ENCODE assay signal across 8 cellular contexts in the genomic region with DNA sequence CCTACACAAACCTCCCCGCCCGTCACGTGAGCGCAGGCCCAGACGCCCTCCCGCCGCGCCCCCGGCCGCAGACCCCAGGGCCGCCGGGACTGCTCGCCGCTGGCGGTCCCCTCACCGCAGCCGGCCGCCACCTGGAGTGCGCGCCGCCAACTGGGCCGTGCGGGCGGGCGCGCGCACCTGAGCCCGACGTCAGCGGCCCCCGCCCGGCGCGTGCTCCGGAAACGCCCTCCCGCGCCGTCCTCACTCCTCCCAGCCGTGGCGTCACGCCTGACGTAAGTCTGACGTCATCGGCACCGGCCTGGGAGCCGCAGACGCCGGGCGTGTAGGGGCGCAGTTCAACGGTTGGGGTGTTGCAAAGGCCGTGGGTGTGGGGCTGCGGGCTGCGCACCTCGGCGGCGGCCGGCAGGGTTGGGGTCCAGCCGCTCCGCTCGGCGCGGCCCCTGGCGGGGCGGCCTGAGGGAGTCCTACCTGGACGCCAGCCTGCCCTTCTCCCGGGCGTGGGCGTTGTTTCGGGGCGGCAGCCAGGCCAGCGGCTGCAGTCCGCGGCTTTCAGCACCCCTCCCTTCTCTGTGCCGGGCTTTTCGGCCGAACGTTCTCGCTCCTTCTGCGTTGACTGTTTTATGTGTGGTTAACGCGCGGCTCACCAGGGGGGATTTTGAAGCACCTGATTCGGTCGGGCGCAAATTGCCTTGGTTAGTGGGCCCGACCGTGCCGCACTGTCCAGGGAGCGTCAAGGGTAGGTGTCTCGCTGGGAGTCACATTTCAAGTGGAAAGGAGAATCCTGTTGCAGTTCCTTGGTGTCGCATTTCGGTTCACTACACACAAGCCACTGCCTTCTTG. TPM values are rescaled to one million over a fixed set of nuclear protein-coding genes. Genes with fewer than 3 reads are reported as not detected.
DNase-seq lines count a peak whose midpoint lies in the region; ATAC-seq and TF ChIP-seq lines count a peak whose summit lies in the region.

JOSD1 (minus strand) TSS at position 155 of the 840 bp plus-strand sequence. CDS start 956 bp downstream, outside the sequence.

- intact Hi-C loops in testis (cut with DNase I; ENCODE audit: low total_unique reads) = loop anchor here (10.0 kb wide), 1 partner anchor 54 kb away; the partner anchor contains the start of gene SUN2

- TF ChIP-seq CTCF in HFF-Myc (IDR thresholded peaks at IDR 0.05; ENCODE audit: low read depth, low read length, missing control alignments) = no peak
- TF ChIP-seq CTCF in glutamatergic neuron (IDR thresholded peaks at IDR 0.05; ENCODE audit: partially characterized antibody, unreplicated experiment) = no peak
- TF ChIP-seq CTCF in osteocyte (IDR thresholded peaks at IDR 0.05) = no peak
- TF ChIP-seq CTCF in testis (IDR thresholded peaks at IDR 0.05) = peak in 1 of 3 experiments; percentile 36

- WGBS in testis, 2 donors = 1% methylated on average over 39 to 61 of the region's 94 CpGs

- H3K27me3 ChIP-seq in testis = no peaks in the 10 kb centered on the region

- H3K9me3 ChIP-seq in testis = no peaks in the 10 kb centered on the region

- H3K4me1 ChIP-seq in testis = peaks cover 49% of the 10 kb centered on the region

- peak; percentile 56 for DNase-seq in GF-D8 (lab: John Stamatoyannopoulos, UW)
- peak; percentile 59 for DNase-seq in HFF-Myc (ENCODE audit: extremely low read depth, low read depth)
- peak; percentile 85 for DNase-seq in NCI-H1105 (lab: John Stamatoyannopoulos, UW)
- DNase-seq in SW 1271 (lab: John Stamatoyannopoulos, UW) = peak; percentile 33 to 67
- peak; percentile 100 for DNase-seq in activated naive CD8-positive, alpha-beta T cell treated with anti-CD3 and anti-CD28 coated beads, Interleukin-2, amount 10 ng/mL, durations not matched to agents 7 days and 5 days
- DNase-seq in glutamatergic neuron = peak; percentile 98
- peak; percentile 97 for DNase-seq in osteocyte (ENCODE audit: extremely low spot score, unreplicated experiment)
- peak; percentile 97 for DNase-seq in testis

- peak within 1 kb of the TSS; percentile 82 for H3K4me3 ChIP-seq in HFF-Myc (replicated peaks; ENCODE audit: low read depth, low read length)
- peak within 1 kb of the TSS; percentile 81 to 89 for H3K4me3 ChIP-seq in testis

- POLR2A ChIA-PET in activated naive CD8-positive, alpha-beta T cell treated with anti-CD3 and anti-CD28 coated beads, Interleukin-2, amount 10 ng/mL, durations not matched to agents 7 days and 5 days (lab: Charles Lee) = interaction anchor here (0.6 to 1.9 kb wide), 3 partner anchors 51 to 651 kb away, joined by 3 to 6 read pairs (median 4); no protein-coding TSS in a partner anchor

- peaks cover 50% of the 10 kb centered on the region for H3K4me1 Mint-ChIP-seq in activated naive CD8-positive, alpha-beta T cell treated with anti-CD3 and anti-CD28 coated beads, Interleukin-2, amount 10 ng/mL, durations not matched to agents 7 days and 5 days
- H3K4me1 Mint-ChIP-seq in glutamatergic neuron (ENCODE audit: low read depth, unreplicated experiment) (peaks cover 27% of the 10 kb centered on the region), osteocyte (ENCODE audit: unreplicated experiment) (peaks cover 55% of the 10 kb centered on the region)

- H3K36me3 ChIP-seq in testis (ENCODE audit: low read depth, missing control alignments) = no peaks in the 10 kb centered on the region

- peak; percentile 19 for ATAC-seq in activated naive CD8-positive, alpha-beta T cell treated with anti-CD3 and anti-CD28 coated beads, Interleukin-2, amount 10 ng/mL, durations not matched to agents 7 days and 5 days (ENCODE audit: low read depth)

- peak within 1 kb of the TSS; percentile 97 to 99 for H3K27ac ChIP-seq in testis

- peak within 1 kb of the TSS; percentile 94 for H3K4me3 Mint-ChIP-seq in activated naive CD8-positive, alpha-beta T cell treated with anti-CD3 and anti-CD28 coated beads, Interleukin-2, amount 10 ng/mL, durations not matched to agents 7 days and 5 days
- peak within 1 kb of the TSS; percentile 96 for H3K4me3 Mint-ChIP-seq in glutamatergic neuron (ENCODE audit: unreplicated experiment)
- peak within 1 kb of the TSS; percentile 91 for H3K4me3 Mint-ChIP-seq in osteocyte (ENCODE audit: unreplicated experiment)

- H3K9me3 Mint-ChIP-seq in activated naive CD8-positive, alpha-beta T cell treated with anti-CD3 and anti-CD28 coated beads, Interleukin-2, amount 10 ng/mL, durations not matched to agents 7 days and 5 days = no peaks in the 10 kb centered on the region
- H3K9me3 Mint-ChIP-seq in glutamatergic neuron (ENCODE audit: unreplicated experiment) = peaks cover 21% of the 10 kb centered on the region
- no peaks in the 10 kb centered on the region for H3K9me3 Mint-ChIP-seq in osteocyte (ENCODE audit: unreplicated experiment)

- H3K27ac Mint-ChIP-seq in activated naive CD8-positive, alpha-beta T cell treated with anti-CD3 and anti-CD28 coated beads, Interleukin-2, amount 10 ng/mL, durations not matched to agents 7 days and 5 days = peak within 1 kb of the TSS; percentile 98
- H3K27ac Mint-ChIP-seq in glutamatergic neuron (ENCODE audit: unreplicated experiment) = peak within 1 kb of the TSS; percentile 96
- peak within 1 kb of the TSS; percentile 97 for H3K27ac Mint-ChIP-seq in osteocyte (ENCODE audit: unreplicated experiment)

- TF ChIP-seq POLR2A in testis (IDR thresholded peaks at IDR 0.05) = peak; percentile 98

- H3K27me3 Mint-ChIP-seq in activated naive CD8-positive, alpha-beta T cell treated with anti-CD3 and anti-CD28 coated beads, Interleukin-2, amount 10 ng/mL, durations not matched to agents 7 days and 5 days = no peaks in the 10 kb centered on the region
- peaks cover 14% of the 10 kb centered on the region for H3K27me3 Mint-ChIP-seq in glutamatergic neuron (ENCODE audit: unreplicated experiment)
- no peaks in the 10 kb centered on the region for H3K27me3 Mint-ChIP-seq in osteocyte (ENCODE audit: unreplicated experiment)

- peaks cover 15% of the 10 kb centered on the region for H3K36me3 Mint-ChIP-seq in activated naive CD8-positive, alpha-beta T cell treated with anti-CD3 and anti-CD28 coated beads, Interleukin-2, amount 10 ng/mL, durations not matched to agents 7 days and 5 days
- no peaks in the 10 kb centered on the region for H3K36me3 Mint-ChIP-seq in glutamatergic neuron (ENCODE audit: unreplicated experiment)
- H3K36me3 Mint-ChIP-seq in osteocyte (ENCODE audit: unreplicated experiment) = peaks cover 1% of the 10 kb centered on the region

RNA-seq across cellular contexts. Expression of gene JOSD1, which starts in this region (rescaled TPM):
- 10 to 100 TPM; 59.1 to 61.6 TPM for total RNA-seq in activated naive CD8-positive, alpha-beta T cell treated with anti-CD3 and anti-CD28 coated beads, Interleukin-2, amount 10 ng/mL, durations not matched to agents 7 days and 5 days
- total RNA-seq in glutamatergic neuron (ENCODE audit: unreplicated experiment) (51.0 TPM), osteocyte (78.6 and 85.5 TPM in 2 replicates), testis (10 to 100 TPM; 70.3 to 91.0 TPM)
- 40.9 TPM for polyA plus RNA-seq in testis (ENCODE audit: insufficient read depth, low read depth, low replicate concordance)

Comparison
In these comparisons a context has a peak if more than half of its experiments do, and no peak if none do; other contexts are left out.
1. Peak in every context shown above with its lines: DNase-seq, ATAC-seq, H3K4me3 ChIP-seq and H3K27ac ChIP-seq.
2. DNase-seq: peak in every context shown above with its lines; median percentile 100 in activated naive CD8-positive, alpha-beta T cell treated with anti-CD3 and anti-CD28 coated beads, Interleukin-2, amount 10 ng/mL, durations not matched to agents 7 days and 5 days; 98 in glutamatergic neuron; 97 in osteocyte; 97 in testis; 85 in NCI-H1105; 59 in HFF-Myc; 56 in GF-D8; 50 in SW 1271.